8 cellular contexts compared by ENCODE assay signal in genomic region chr11:94493443-94494199, GRCh38. TPM values are rescaled to one million over a fixed set of nuclear protein-coding genes. Genes with fewer than 3 reads are reported as not detected.
DNase-seq lines count a peak whose midpoint lies in the region; ATAC-seq, FAIRE-seq and TF ChIP-seq lines count a peak whose summit lies in the region.

ANKRD49 (plus strand) TSS chr11:94493984; CDS start chr11:94496694, 2,710 bp downstream.
MRE11 (minus strand) TSS chr11:94493844; CDS start chr11:94492801, 1,043 bp downstream.

- FAIRE-seq in D721Med (lab: Jason Lieb, UNC) = peak; percentile 56

- peak within 1 kb of the TSS; percentile 74 for H2AK9ac ChIP-seq in IMR-90 (replicated peaks; ENCODE audit: low read depth, low read length, poor library complexity)

- H3K14ac ChIP-seq in IMR-90 (replicated peaks; ENCODE audit: low read depth, low read length) = peak within 1 kb of the TSS; percentile 88

- ATAC-seq in GM21528 (IDR thresholded peaks at IDR 0.05; ENCODE audit: low FRiP score, unreplicated experiment) (peak; percentile 100), IMR-90 (ENCODE audit: low read depth) (peak; percentile 100)

- TF ChIP-seq CTCF in D721Med (IDR thresholded peaks at IDR 0.05; ENCODE audit: insufficient read depth, missing control alignments) = no peak
- no peak for TF ChIP-seq CTCF in IMR-90 (conservative IDR thresholded peaks at IDR 0.05; ENCODE audit: low read depth, low read length)
- TF ChIP-seq CTCF in epithelial cell of esophagus (IDR thresholded peaks at IDR 0.05; ENCODE audit: insufficient read depth, low read depth, low read length, missing control alignments) = no peak

- 0 out of 2 replicates have a peak within 1 kb of the TSS, but pooled peaks have one; percentile 38 for H4K91ac ChIP-seq in IMR-90 (ENCODE audit: insufficient read depth, low read depth, low read length)

- TF ChIP-seq RAD21 in IMR-90 (IDR thresholded peaks at IDR 0.05; ENCODE audit: low read length) = no peak

- peak; percentile 68; the same call in 1 of the 2 replicates for TF ChIP-seq POLR2A in IMR-90 (IDR thresholded peaks at IDR 0.05; ENCODE audit: low read depth, low read length)

- no peaks in the 10 kb centered on the region for H4K20me1 ChIP-seq in IMR-90 (ENCODE audit: insufficient read depth, low read length)

- no peaks in the 10 kb centered on the region for H3K27me3 ChIP-seq in IMR-90 (ENCODE audit: control insufficient read depth, insufficient read depth, low read length)
- no peaks in the 10 kb centered on the region for H3K27me3 ChIP-seq in mononuclear cell (ENCODE audit: insufficient read depth, low read length)

- peak within 1 kb of the TSS; percentile 87 for H3K23ac ChIP-seq in IMR-90 (ENCODE audit: low read depth, low read length)

- peak within 1 kb of the TSS; percentile 99 for H2AFZ ChIP-seq in IMR-90 (replicated peaks; ENCODE audit: low read length, poor library complexity)

- H2BK5ac ChIP-seq in IMR-90 (ENCODE audit: low read depth, low read length, poor library complexity, severe bottlenecking) = peak within 1 kb of the TSS; percentile 52

- CTCF ChIA-PET in IMR-90 (lab: Yijun Ruan, JAX) = interaction anchor here (0.6 to 1.0 kb wide), 2 partner anchors 12 to 18 kb away, joined by 3 read pairs; no protein-coding TSS in a partner anchor

- H2BK15ac ChIP-seq in IMR-90 (ENCODE audit: low read depth, low read length) = no peak within 1 kb of the TSS

- H4K8ac ChIP-seq in IMR-90 (ENCODE audit: low read depth in 2 of 2, low read length in 2 of 2) = peak within 1 kb of the TSS; percentile 82 to 87

- dilution Hi-C loops in IMR-90 (cut with HindIII; ENCODE audit: low sequenced_read_pairs, unreplicated experiment) = no loop called here

- no peaks in the 10 kb centered on the region for H3K9me1 ChIP-seq in IMR-90 (ENCODE audit: insufficient read depth, low read length)

- H3K9ac ChIP-seq in IMR-90 (ENCODE audit: low read depth, low read length) = peak within 1 kb of the TSS; percentile 95

- H3K4me3 ChIP-seq in IMR-90 (ENCODE audit: insufficient read depth, low read depth, low read length) = peak within 1 kb of the TSS; percentile 77
- peak within 1 kb of the TSS; percentile 91 for H3K4me3 ChIP-seq in epithelial cell of esophagus (ENCODE audit: low read length)
- peak within 1 kb of the TSS; percentile 67 for H3K4me3 ChIP-seq in mononuclear cell (ENCODE audit: low read length)

- in situ Hi-C loops in IMR-90 (cut with MboI; ENCODE audit: low sequenced_read_pairs) = no loop called here

- H3K56ac ChIP-seq in IMR-90 (ENCODE audit: extremely low read depth, insufficient read depth, low read length) = peak within 1 kb of the TSS; percentile 89

- DNase-seq in D721Med (ENCODE audit: insufficient read length, low spot score) (peak; percentile 57), IMR-90 (peak; percentile 98), OCI-M1 (lab: John Stamatoyannopoulos, UW) (peak; percentile 99), activated T-cell treated with anti-CD3 and anti-CD28 coated beads for 24 hours (ENCODE audit: low read depth) (peak; percentile 95), epithelial cell of esophagus (ENCODE audit: low read depth) (peak; percentile 99)
- peak; percentile 81 to 90 for DNase-seq in stimulated activated CD8-positive, alpha-beta memory T cell treated with anti-CD3 and anti-CD28 coated beads, Interleukin-4, amount 100 ng/mL, for 1 hour (ENCODE audit: low read depth in 2 of 2, low spot score in 1 of 2)

- H3K18ac ChIP-seq in IMR-90 (ENCODE audit: low read depth, low read length) = no peak within 1 kb of the TSS

- H3K4ac ChIP-seq in IMR-90 (ENCODE audit: low read depth, low read length) = peak within 1 kb of the TSS; percentile 84

- H2AK5ac ChIP-seq in IMR-90 (ENCODE audit: low read depth, low read length) = no peak within 1 kb of the TSS

- H3K27ac ChIP-seq in IMR-90 (ENCODE audit: insufficient read depth, low read length) = peak within 1 kb of the TSS; percentile 60

- H3K4me1 ChIP-seq in IMR-90 (ENCODE audit: control insufficient read depth, insufficient read depth, low read length) (no peaks in the 10 kb centered on the region), mononuclear cell (ENCODE audit: insufficient read depth, low read length) (peaks cover 19% of the 10 kb centered on the region)

- peak within 1 kb of the TSS; percentile 25 for H4K5ac ChIP-seq in IMR-90 (ENCODE audit: low read depth, low read length)

- H3K36me3 ChIP-seq in IMR-90 (ENCODE audit: control insufficient read depth, insufficient read depth, low read length) = peaks cover 7% of the 10 kb centered on the region

- POLR2A ChIA-PET in IMR-90 (lab: Charles Lee; ENCODE audit: unreplicated experiment) = interaction anchor here (0.6 kb wide), 1 partner anchor 1743 kb away, joined by 4 read pairs; no protein-coding TSS in a partner anchor

- 0% methylated on average over 27 of the region's 54 CpGs; no CpG with 5 or more reads in 1 of the 2 experiments for WGBS in IMR-90 (ENCODE audit: extremely low coverage in 2 of 2, insufficient read length in 1 of 2), 2 experiments

- H2BK20ac ChIP-seq in IMR-90 (ENCODE audit: low read depth, low read length) = no peak within 1 kb of the TSS

- H3K4me2 ChIP-seq in IMR-90 (ENCODE audit: low read depth, low read length) = peak within 1 kb of the TSS; percentile 84

- intact Hi-C loops in IMR-90 (cut with micrococcal nuclease) = loop anchor here (2.0 to 10.0 kb wide), 4 partner anchors 169 to 573 kb away; no protein-coding TSS in a partner anchor

- no TSS peak for BruUV-seq in IMR-90 (replicated peaks; lab: Mats Ljungman, UMichigan)

- peaks cover 13 to 25% of the 10 kb centered on the region in 2 experiments; a peak in 3 of 4 replicates for H3K79me1 ChIP-seq in IMR-90 (ENCODE audit: low read depth in 1 of 2, low read length in 2 of 2)

- no peak within 1 kb of the TSS; the same call in 1 of the 2 replicates for H2BK120ac ChIP-seq in IMR-90 (ENCODE audit: low read depth, low read length)

- H3K9me3 ChIP-seq in IMR-90 (ENCODE audit: control insufficient read depth, insufficient read depth, low read length) = no peaks in the 10 kb centered on the region
- H3K9me3 ChIP-seq in mononuclear cell (ENCODE audit: low read depth, low read length) = no peaks in the 10 kb centered on the region

TF ChIP-seq in IMR-90, 13 proteins besides CTCF, POLR2A, EP300 and RAD21:
- TF ChIP-seq FOS (IDR thresholded peaks at IDR 0.05; ENCODE audit: low read depth, low read length) (no peak), MXI1 (IDR thresholded peaks at IDR 0.05; ENCODE audit: borderline replicate concordance, low read depth, low read length) (peak; percentile 51; the same call in 1 of the 2 replicates), MAZ (IDR thresholded peaks at IDR 0.05; ENCODE audit: borderline replicate concordance, low read depth, low read length) (no peak), RFX5 (IDR thresholded peaks at IDR 0.05; ENCODE audit: low read depth, low read length) (no peak), RCOR1 (IDR thresholded peaks at IDR 0.05; ENCODE audit: insufficient replicate concordance, low read length) (no peak), USF2 (IDR thresholded peaks at IDR 0.05; ENCODE audit: low read depth, low read length) (peak; percentile 27; the same call in 1 of the 2 replicates), MAFK (IDR thresholded peaks at IDR 0.05; ENCODE audit: low read depth, low read length) (peak; percentile 15; the same call in 1 of the 2 replicates), CHD1 (IDR thresholded peaks at IDR 0.05; ENCODE audit: low read depth, low read length) (no peak), SMC3 (IDR thresholded peaks at IDR 0.05; ENCODE audit: low read depth, low read length) (no peak), CEBPB (IDR thresholded peaks at IDR 0.05; ENCODE audit: low read depth, low read length) (no peak), NFE2L2 (IDR thresholded peaks at IDR 0.05; ENCODE audit: low read depth, low read length) (no peak), ELK1 (IDR thresholded peaks at IDR 0.05; ENCODE audit: borderline replicate concordance, low read depth, low read length) (no peak), BHLHE40 (IDR thresholded peaks at IDR 0.05; ENCODE audit: low read depth, low read length) (no peak)

RNA-seq across cellular contexts. Expression of gene ANKRD49, which starts in this region (rescaled TPM):
- total RNA-seq in IMR-90 (2012; rRNA removed) = 10.4 and 15.8 TPM in 2 replicates
- polyA plus RNA-seq in IMR-90 (2012; rRNA removed) = 6.5 and 7.2 TPM in 2 replicates
- polyA plus RNA-seq in IMR-90 (2012; cell fraction: cytosol; rRNA removed) = 1.1 TPM in 2 replicates
- polyA plus RNA-seq in IMR-90 (2012; cell fraction: nucleus; rRNA removed; ENCODE audit: low replicate concordance) = 2.7 and 20.9 TPM in 2 replicates
- 96.1 TPM for total RNA-seq in mononuclear cell

RNA-seq across cellular contexts. Expression of gene MRE11, which starts in this region (rescaled TPM):
- 15.6 and 22.2 TPM in 2 replicates for total RNA-seq in IMR-90 (2012; rRNA removed)
- polyA plus RNA-seq in IMR-90 (2012; rRNA removed) = 7.6 and 9.0 TPM in 2 replicates
- polyA plus RNA-seq in IMR-90 (2012; cell fraction: cytosol; rRNA removed) = 0.40 and 0.92 TPM in 2 replicates
- polyA plus RNA-seq in IMR-90 (2012; cell fraction: nucleus; rRNA removed; ENCODE audit: low replicate concordance) = 2.5 and 23.8 TPM in 2 replicates
- 13.4 TPM for total RNA-seq in mononuclear cell

Comparison
In these comparisons a context has a peak if more than half of its experiments do, and no peak if none do; other contexts are left out.
1. Peak in every context shown above with its lines: DNase-seq, ATAC-seq, H3K4me3 ChIP-seq and H3K27ac ChIP-seq.